1 cellular context compared by ENCODE assay signal in the genomic region with DNA sequence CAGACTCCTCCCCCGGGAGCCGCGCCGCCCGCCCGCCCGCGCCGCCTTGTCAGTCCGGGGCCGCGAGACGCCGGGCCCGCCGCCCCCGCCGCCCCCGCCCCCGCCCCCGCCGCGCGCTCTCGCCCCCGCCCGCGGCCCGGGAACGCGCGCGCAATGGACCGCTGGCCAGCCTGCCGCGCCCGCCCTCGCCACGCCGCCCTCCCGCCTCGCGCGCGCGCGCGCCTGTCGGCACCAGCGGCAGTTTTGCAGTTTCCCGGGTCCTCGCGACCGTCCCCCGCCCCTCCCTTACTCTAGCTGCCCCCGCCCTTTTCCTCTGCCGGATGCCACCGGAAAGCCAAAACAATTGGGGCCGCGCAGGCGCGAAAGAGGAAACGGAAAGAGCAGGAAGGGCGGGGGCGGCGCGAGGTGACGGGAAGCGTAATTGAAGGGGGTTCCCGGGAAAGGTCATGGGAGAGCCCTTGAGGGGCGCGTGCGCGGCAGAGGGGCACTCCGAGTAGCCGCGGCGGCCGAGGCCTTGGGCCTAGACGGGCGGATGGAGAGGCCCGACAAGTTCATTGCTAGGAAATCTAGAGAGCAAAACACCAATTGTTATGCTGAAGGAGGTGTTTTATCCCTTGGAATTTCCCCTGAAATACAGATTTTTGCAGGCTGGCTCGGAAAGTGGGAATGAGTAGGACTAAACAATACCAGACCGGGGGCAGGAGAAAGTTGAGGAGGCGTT.
TF ChIP-seq lines count a peak whose summit lies in the region.

No MANE protein-coding gene starts in this region.

TF ChIP-seq in GM12878, 131 proteins besides CTCF, POLR2A, EP300 and RAD21 (continued from another document and continues in another):
- TF ChIP-seq, protein P1, sequence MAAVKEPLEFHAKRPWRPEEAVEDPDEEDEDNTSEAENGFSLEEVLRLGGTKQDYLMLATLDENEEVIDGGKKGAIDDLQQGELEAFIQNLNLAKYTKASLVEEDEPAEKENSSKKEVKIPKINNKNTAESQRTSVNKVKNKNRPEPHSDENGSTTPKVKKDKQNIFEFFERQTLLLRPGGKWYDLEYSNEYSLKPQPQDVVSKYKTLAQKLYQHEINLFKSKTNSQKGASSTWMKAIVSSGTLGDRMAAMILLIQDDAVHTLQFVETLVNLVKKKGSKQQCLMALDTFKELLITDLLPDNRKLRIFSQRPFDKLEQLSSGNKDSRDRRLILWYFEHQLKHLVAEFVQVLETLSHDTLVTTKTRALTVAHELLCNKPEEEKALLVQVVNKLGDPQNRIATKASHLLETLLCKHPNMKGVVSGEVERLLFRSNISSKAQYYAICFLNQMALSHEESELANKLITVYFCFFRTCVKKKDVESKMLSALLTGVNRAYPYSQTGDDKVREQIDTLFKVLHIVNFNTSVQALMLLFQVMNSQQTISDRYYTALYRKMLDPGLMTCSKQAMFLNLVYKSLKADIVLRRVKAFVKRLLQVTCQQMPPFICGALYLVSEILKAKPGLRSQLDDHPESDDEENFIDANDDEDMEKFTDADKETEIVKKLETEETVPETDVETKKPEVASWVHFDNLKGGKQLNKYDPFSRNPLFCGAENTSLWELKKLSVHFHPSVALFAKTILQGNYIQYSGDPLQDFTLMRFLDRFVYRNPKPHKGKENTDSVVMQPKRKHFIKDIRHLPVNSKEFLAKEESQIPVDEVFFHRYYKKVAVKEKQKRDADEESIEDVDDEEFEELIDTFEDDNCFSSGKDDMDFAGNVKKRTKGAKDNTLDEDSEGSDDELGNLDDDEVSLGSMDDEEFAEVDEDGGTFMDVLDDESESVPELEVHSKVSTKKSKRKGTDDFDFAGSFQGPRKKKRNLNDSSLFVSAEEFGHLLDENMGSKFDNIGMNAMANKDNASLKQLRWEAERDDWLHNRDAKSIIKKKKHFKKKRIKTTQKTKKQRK (IDR thresholded peaks at IDR 0.05; ENCODE audit: low read depth, low read length): no peak
- TF ChIP-seq ASH2L (IDR thresholded peaks at IDR 0.05; ENCODE audit: borderline replicate concordance, low read depth) (no peak), KLF5 (IDR thresholded peaks at IDR 0.05; ENCODE audit: partially characterized antibody) (no peak), BACH1 (IDR thresholded peaks at IDR 0.05; ENCODE audit: borderline replicate concordance) (no peak; the same call in 1 of the 2 replicates), GABPA (IDR thresholded peaks at IDR 0.05; ENCODE audit: low read depth) (peak; percentile 72), ZNF217 (IDR thresholded peaks at IDR 0.05) (no peak), BRCA1 (IDR thresholded peaks at IDR 0.05; ENCODE audit: low read depth, low read length) (no peak), KDM1A (IDR thresholded peaks at IDR 0.05; ENCODE audit: borderline replicate concordance) (no peak), CHD1 (IDR thresholded peaks at IDR 0.05; ENCODE audit: low read depth, low read length) (no peak), SUZ12 (IDR thresholded peaks at IDR 0.05; ENCODE audit: unreplicated experiment) (no peak), TAF1 (IDR thresholded peaks at IDR 0.05; ENCODE audit: borderline replicate concordance, low read depth, low read length) (peak; percentile 50; the same call in 1 of the 2 replicates), STAT3 (IDR thresholded peaks at IDR 0.05; ENCODE audit: low read depth, low read length) (no peak), POLR2AphosphoS5 (IDR thresholded peaks at IDR 0.05; ENCODE audit: low read length) (peak; percentile 78; the same call in 1 of the 2 replicates), CHD2 (IDR thresholded peaks at IDR 0.05; ENCODE audit: borderline replicate concordance, low read depth, low read length) (0 out of 2 replicates have a peak, but pooled peaks have one; percentile 19), STAT1 (conservative IDR thresholded peaks at IDR 0.05) (no peak), CREM (IDR thresholded peaks at IDR 0.05; ENCODE audit: low read depth) (peak; percentile 44; the same call in 1 of the 2 replicates), NFIC (IDR thresholded peaks at IDR 0.05; ENCODE audit: low read depth, low read length) (no peak), SMC3 (IDR thresholded peaks at IDR 0.05; ENCODE audit: borderline replicate concordance, low read length) (no peak), EED (IDR thresholded peaks at IDR 0.05; ENCODE audit: low read depth) (0 out of 2 replicates have a peak, but pooled peaks have one; percentile 32), SREBF1 (IDR thresholded peaks at IDR 0.05; ENCODE audit: low read length) (0 out of 2 replicates have a peak, but pooled peaks have one; percentile 25), SP1 (IDR thresholded peaks at IDR 0.05; ENCODE audit: low read depth, low read length) (no peak), TARDBP (IDR thresholded peaks at IDR 0.05; ENCODE audit: borderline replicate concordance) (0 out of 2 replicates have a peak, but pooled peaks have one; percentile 11), CBX3 (IDR thresholded peaks at IDR 0.05; ENCODE audit: borderline replicate concordance, low read depth) (no peak), RB1 (IDR thresholded peaks at IDR 0.05; ENCODE audit: borderline replicate concordance) (no peak), EGR1 (IDR thresholded peaks at IDR 0.05; ENCODE audit: borderline replicate concordance in 1 of 2, low read depth in 2 of 2, low read length in 2 of 2) (peak in 1 of 2 experiments; percentile 89; a peak in 1 of 3 replicates), KAT2A (conservative IDR thresholded peaks at IDR 0.05; ENCODE audit: control insufficient read depth, low read depth, low read length) (no peak), YBX1 (IDR thresholded peaks at IDR 0.05) (no peak), CBX5 (IDR thresholded peaks at IDR 0.05; ENCODE audit: low read depth) (peak; percentile 47; the same call in 1 of the 2 replicates), MTA2 (IDR thresholded peaks at IDR 0.05; ENCODE audit: low read depth) (no peak), HCFC1 (IDR thresholded peaks at IDR 0.05; ENCODE audit: low read length) (no peak; the same call in 1 of the 2 replicates), BCL11A (IDR thresholded peaks at IDR 0.05; ENCODE audit: low read depth, low read length) (no peak), SUPT20H (IDR thresholded peaks at IDR 0.05; ENCODE audit: borderline replicate concordance, control insufficient read depth, low read depth, low read length) (no peak), MTA3 (IDR thresholded peaks at IDR 0.05; ENCODE audit: borderline replicate concordance, low read length) (no peak), FOS (IDR thresholded peaks at IDR 0.05; ENCODE audit: borderline replicate concordance, extremely low read depth, insufficient read length) (no peak), SRF (IDR thresholded peaks at IDR 0.05; ENCODE audit: low read depth in 2 of 2, low read length in 2 of 2) (peak in 1 of 2 experiments; percentile 82; a peak in 2 of 4 replicates), BHLHE40 (IDR thresholded peaks at IDR 0.05; ENCODE audit: borderline replicate concordance in 1 of 2, low read depth in 2 of 2, low read length in 1 of 2) (peak; percentile 30 to 60; a peak in 2 of 4 replicates), ZSCAN29 (IDR thresholded peaks at IDR 0.05) (no peak), NFXL1 (IDR thresholded peaks at IDR 0.05; ENCODE audit: borderline replicate concordance) (no peak)
- TF ChIP-seq, protein P2, sequence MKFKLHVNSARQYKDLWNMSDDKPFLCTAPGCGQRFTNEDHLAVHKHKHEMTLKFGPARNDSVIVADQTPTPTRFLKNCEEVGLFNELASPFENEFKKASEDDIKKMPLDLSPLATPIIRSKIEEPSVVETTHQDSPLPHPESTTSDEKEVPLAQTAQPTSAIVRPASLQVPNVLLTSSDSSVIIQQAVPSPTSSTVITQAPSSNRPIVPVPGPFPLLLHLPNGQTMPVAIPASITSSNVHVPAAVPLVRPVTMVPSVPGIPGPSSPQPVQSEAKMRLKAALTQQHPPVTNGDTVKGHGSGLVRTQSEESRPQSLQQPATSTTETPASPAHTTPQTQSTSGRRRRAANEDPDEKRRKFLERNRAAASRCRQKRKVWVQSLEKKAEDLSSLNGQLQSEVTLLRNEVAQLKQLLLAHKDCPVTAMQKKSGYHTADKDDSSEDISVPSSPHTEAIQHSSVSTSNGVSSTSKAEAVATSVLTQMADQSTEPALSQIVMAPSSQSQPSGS (IDR thresholded peaks at IDR 0.05; ENCODE audit: low read length): no peak
- TF ChIP-seq, protein P3, sequence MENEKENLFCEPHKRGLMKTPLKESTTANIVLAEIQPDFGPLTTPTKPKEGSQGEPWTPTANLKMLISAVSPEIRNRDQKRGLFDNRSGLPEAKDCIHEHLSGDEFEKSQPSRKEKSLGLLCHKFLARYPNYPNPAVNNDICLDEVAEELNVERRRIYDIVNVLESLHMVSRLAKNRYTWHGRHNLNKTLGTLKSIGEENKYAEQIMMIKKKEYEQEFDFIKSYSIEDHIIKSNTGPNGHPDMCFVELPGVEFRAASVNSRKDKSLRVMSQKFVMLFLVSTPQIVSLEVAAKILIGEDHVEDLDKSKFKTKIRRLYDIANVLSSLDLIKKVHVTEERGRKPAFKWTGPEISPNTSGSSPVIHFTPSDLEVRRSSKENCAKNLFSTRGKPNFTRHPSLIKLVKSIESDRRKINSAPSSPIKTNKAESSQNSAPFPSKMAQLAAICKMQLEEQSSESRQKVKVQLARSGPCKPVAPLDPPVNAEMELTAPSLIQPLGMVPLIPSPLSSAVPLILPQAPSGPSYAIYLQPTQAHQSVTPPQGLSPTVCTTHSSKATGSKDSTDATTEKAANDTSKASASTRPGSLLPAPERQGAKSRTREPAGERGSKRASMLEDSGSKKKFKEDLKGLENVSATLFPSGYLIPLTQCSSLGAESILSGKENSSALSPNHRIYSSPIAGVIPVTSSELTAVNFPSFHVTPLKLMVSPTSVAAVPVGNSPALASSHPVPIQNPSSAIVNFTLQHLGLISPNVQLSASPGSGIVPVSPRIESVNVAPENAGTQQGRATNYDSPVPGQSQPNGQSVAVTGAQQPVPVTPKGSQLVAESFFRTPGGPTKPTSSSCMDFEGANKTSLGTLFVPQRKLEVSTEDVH (IDR thresholded peaks at IDR 0.05; ENCODE audit: low read depth, partially characterized antibody): no peak
- TF ChIP-seq, protein P4, sequence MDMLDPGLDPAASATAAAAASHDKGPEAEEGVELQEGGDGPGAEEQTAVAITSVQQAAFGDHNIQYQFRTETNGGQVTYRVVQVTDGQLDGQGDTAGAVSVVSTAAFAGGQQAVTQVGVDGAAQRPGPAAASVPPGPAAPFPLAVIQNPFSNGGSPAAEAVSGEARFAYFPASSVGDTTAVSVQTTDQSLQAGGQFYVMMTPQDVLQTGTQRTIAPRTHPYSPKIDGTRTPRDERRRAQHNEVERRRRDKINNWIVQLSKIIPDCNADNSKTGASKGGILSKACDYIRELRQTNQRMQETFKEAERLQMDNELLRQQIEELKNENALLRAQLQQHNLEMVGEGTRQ (IDR thresholded peaks at IDR 0.05; ENCODE audit: borderline replicate concordance, low read depth, low read length): no peak
- TF ChIP-seq, protein P5, sequence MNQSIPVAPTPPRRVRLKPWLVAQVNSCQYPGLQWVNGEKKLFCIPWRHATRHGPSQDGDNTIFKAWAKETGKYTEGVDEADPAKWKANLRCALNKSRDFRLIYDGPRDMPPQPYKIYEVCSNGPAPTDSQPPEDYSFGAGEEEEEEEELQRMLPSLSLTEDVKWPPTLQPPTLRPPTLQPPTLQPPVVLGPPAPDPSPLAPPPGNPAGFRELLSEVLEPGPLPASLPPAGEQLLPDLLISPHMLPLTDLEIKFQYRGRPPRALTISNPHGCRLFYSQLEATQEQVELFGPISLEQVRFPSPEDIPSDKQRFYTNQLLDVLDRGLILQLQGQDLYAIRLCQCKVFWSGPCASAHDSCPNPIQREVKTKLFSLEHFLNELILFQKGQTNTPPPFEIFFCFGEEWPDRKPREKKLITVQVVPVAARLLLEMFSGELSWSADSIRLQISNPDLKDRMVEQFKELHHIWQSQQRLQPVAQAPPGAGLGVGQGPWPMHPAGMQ (IDR thresholded peaks at IDR 0.05; ENCODE audit: borderline replicate concordance): no peak
- TF ChIP-seq, protein P6, sequence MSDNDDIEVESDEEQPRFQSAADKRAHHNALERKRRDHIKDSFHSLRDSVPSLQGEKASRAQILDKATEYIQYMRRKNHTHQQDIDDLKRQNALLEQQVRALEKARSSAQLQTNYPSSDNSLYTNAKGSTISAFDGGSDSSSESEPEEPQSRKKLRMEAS (IDR thresholded peaks at IDR 0.05; ENCODE audit: low read depth, low read length): peak; percentile 20; the same call in 1 of the 2 replicates
- TF ChIP-seq, protein P7, sequence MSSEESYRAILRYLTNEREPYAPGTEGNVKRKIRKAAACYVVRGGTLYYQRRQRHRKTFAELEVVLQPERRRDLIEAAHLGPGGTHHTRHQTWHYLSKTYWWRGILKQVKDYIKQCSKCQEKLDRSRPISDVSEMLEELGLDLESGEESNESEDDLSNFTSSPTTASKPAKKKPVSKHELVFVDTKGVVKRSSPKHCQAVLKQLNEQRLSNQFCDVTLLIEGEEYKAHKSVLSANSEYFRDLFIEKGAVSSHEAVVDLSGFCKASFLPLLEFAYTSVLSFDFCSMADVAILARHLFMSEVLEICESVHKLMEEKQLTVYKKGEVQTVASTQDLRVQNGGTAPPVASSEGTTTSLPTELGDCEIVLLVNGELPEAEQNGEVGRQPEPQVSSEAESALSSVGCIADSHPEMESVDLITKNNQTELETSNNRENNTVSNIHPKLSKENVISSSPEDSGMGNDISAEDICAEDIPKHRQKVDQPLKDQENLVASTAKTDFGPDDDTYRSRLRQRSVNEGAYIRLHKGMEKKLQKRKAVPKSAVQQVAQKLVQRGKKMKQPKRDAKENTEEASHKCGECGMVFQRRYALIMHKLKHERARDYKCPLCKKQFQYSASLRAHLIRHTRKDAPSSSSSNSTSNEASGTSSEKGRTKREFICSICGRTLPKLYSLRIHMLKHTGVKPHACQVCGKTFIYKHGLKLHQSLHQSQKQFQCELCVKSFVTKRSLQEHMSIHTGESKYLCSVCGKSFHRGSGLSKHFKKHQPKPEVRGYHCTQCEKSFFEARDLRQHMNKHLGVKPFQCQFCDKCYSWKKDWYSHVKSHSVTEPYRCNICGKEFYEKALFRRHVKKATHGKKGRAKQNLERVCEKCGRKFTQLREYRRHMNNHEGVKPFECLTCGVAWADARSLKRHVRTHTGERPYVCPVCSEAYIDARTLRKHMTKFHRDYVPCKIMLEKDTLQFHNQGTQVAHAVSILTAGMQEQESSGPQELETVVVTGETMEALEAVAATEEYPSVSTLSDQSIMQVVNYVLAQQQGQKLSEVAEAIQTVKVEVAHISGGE (CRISPR knock-in tag; IDR thresholded peaks at IDR 0.05): no peak
- TF ChIP-seq, protein P8, sequence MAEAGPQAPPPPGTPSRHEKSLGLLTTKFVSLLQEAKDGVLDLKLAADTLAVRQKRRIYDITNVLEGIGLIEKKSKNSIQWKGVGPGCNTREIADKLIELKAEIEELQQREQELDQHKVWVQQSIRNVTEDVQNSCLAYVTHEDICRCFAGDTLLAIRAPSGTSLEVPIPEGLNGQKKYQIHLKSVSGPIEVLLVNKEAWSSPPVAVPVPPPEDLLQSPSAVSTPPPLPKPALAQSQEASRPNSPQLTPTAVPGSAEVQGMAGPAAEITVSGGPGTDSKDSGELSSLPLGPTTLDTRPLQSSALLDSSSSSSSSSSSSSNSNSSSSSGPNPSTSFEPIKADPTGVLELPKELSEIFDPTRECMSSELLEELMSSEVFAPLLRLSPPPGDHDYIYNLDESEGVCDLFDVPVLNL (IDR thresholded peaks at IDR 0.05; ENCODE audit: low read depth, low read length): no peak
